Comparison of ENCODE assay signal across 19 cellular contexts in genomic region chr17:237406-237955, GRCh38. TPM values are rescaled to one million over a fixed set of nuclear protein-coding genes. Genes with fewer than 3 reads are reported as not detected.
DNase-seq lines count a peak whose midpoint lies in the region; ATAC-seq and TF ChIP-seq lines count a peak whose summit lies in the region.
"Had no signal": no experiment of that assay in that cellular context is flagged by ENCODE, and none has a peak within 500 bp of the region (broad histone marks: within the 10 kb centered on the region; RNA-seq: fewer than 3 reads in every experiment).

No MANE protein-coding gene starts in this region.

- H4K5ac ChIP-seq in mesendoderm (ENCODE audit: low read length), result no peak overlapping the region

- no peak overlapping the region for H3K4ac ChIP-seq in mesendoderm (ENCODE audit: low read depth, low read length)

- no peaks in the 10 kb centered on the region for H3K9me3 ChIP-seq in right atrium auricular region
- H3K9me3 ChIP-seq in colonic mucosa, result no peaks in the 10 kb centered on the region
- no peaks in the 10 kb centered on the region for H3K9me3 ChIP-seq in upper lobe of right lung

- DNase-seq in Right ventricle myocardium superior, result peak; percentile 7
- no peak for DNase-seq in right atrium auricular region (ENCODE audit: low spot score)
- peak; percentile 11 for DNase-seq in colonic mucosa
- DNase-seq in mesendoderm, result peak; percentile 43
- peak; percentile 32 for DNase-seq in upper lobe of right lung
- DNase-seq in activated CD4-positive, alpha-beta T cell treated with anti-CD3 and anti-CD28 coated beads for 4 hours, result no peak
- DNase-seq in activated gamma-delta T cell treated with Interleukin-2 at 50 U/mL for 16 hours, result no peak
- DNase-seq in GOT3 (lab: John Stamatoyannopoulos, UW), result no peak
- DNase-seq: activated CD8-positive, alpha-beta memory T cell treated with anti-CD3 and anti-CD28 coated beads, Interleukin-2, amount 50 U/mL, for 48 hours; cerebellar nuclear complex; NCI-H1048; NCI-H1694 treated with DMSO at 0.1 percent for 48 hours; nephron progenitor cell; substantia nigra had no signal

- H4K8ac ChIP-seq in mesendoderm (ENCODE audit: low read depth, low read length), result no peak overlapping the region

- H3K36me3 ChIP-seq in right atrium auricular region (no peaks in the 10 kb centered on the region), colonic mucosa (no peaks in the 10 kb centered on the region), mesendoderm (ENCODE audit: control insufficient read depth, insufficient read depth, low read length) (no peaks in the 10 kb centered on the region), upper lobe of right lung (no peaks in the 10 kb centered on the region)

- H3K4me1 ChIP-seq in right atrium auricular region (peaks cover 0 to 10% of the 10 kb centered on the region in 2 donors), colonic mucosa (peaks cover 3% of the 10 kb centered on the region), mesendoderm (ENCODE audit: control insufficient read depth, low read depth, low read length) (no peaks in the 10 kb centered on the region), upper lobe of right lung (no peaks in the 10 kb centered on the region)

- H2BK15ac ChIP-seq in mesendoderm (replicated peaks; ENCODE audit: low read depth), result no peak overlapping the region

- H3K27ac ChIP-seq in right atrium auricular region (no peak overlapping the region), colonic mucosa (no peak overlapping the region), mesendoderm (ENCODE audit: low read depth, low read length) (no peak overlapping the region), upper lobe of right lung (no peak overlapping the region)
- H3K27ac ChIP-seq: RWPE1 had no signal

- no peak overlapping the region for H3K9ac ChIP-seq in colonic mucosa (ENCODE audit: low read depth in 2 of 2, low read length in 2 of 2)
- H3K9ac ChIP-seq in mesendoderm (ENCODE audit: low read length), result no peak overlapping the region

- H3K4me3 ChIP-seq in right atrium auricular region (no peak overlapping the region), colonic mucosa (no peak overlapping the region), mesendoderm (ENCODE audit: low read length) (no peak overlapping the region), upper lobe of right lung (no peak overlapping the region)

- ATAC-seq in Right ventricle myocardium superior (ENCODE audit: poor library complexity) (no peak), upper lobe of right lung (no peak)
- ATAC-seq: HCT116, left colon, SK-N-SH treated with all-trans-retinoic acid at 6 μM for 48 hours had no signal

- H2BK5ac ChIP-seq in mesendoderm (ENCODE audit: low read length), result no peak overlapping the region

- H3K79me2 ChIP-seq in mesendoderm (ENCODE audit: control insufficient read depth, insufficient read depth, low read length), result no peaks in the 10 kb centered on the region

- no peaks in the 10 kb centered on the region for H3K27me3 ChIP-seq in right atrium auricular region
- H3K27me3 ChIP-seq in colonic mucosa, result no peaks in the 10 kb centered on the region
- no peaks in the 10 kb centered on the region for H3K27me3 ChIP-seq in mesendoderm (ENCODE audit: insufficient read depth, low read length, poor library complexity)
- no peaks in the 10 kb centered on the region for H3K27me3 ChIP-seq in upper lobe of right lung

- no CpG with 5 or more reads among the region's 8 CpGs for WGBS in mesendoderm (ENCODE audit: extremely low coverage, insufficient coverage, low lambda C conversion rate)

- no peak overlapping the region for H2BK120ac ChIP-seq in mesendoderm (ENCODE audit: low read depth, low read length)

- no peak for TF ChIP-seq CTCF in right atrium auricular region (IDR thresholded peaks at IDR 0.05)
- TF ChIP-seq CTCF in colonic mucosa (IDR thresholded peaks at IDR 0.05), result no peak
- no peak for TF ChIP-seq CTCF in upper lobe of right lung (IDR thresholded peaks at IDR 0.05)

- H3K56ac ChIP-seq in mesendoderm (ENCODE audit: low read length), result no peak overlapping the region

- H3K18ac ChIP-seq in mesendoderm (ENCODE audit: low read length), result no peak overlapping the region

- no peaks in the 10 kb centered on the region for H3K79me1 ChIP-seq in mesendoderm (ENCODE audit: low read length)

- no peak overlapping the region for H3K23ac ChIP-seq in mesendoderm (ENCODE audit: low read length)

- intact Hi-C loops in Right ventricle myocardium superior (cut with DNase I), result no loop called here
- intact Hi-C loops in colonic mucosa (cut with DNase I), result no loop called here
- intact Hi-C loops in upper lobe of right lung (cut with DNase I), result no loop called here

- no peak overlapping the region for H3K4me2 ChIP-seq in mesendoderm (ENCODE audit: low read length)

- H2AK5ac ChIP-seq in mesendoderm (ENCODE audit: low read length), result no peak overlapping the region

RNA-seq across cellular contexts. Expression of gene DOC2B, which starts 56.0 kb away (rescaled TPM):
- total RNA-seq in Right ventricle myocardium superior, result 3.4 TPM
- total RNA-seq in right atrium auricular region, result 1 to 10 TPM; 2.4 to 2.6 TPM
- total RNA-seq in colonic mucosa, result 1 to 10 TPM; 1.3 to 4.4 TPM
- 0.49 TPM for polyA plus RNA-seq in mesendoderm (2013, experiment 1 of 2)
- polyA plus RNA-seq in mesendoderm (2013, experiment 2 of 2), result 0.36 TPM
- total RNA-seq in upper lobe of right lung, result 13.7 TPM
- polyA plus RNA-seq: BJ had no signal

Comparison
In these comparisons a context has a peak if more than half of its experiments do, and no peak if none do; other contexts are left out.
1. DNase-seq: peak in Right ventricle myocardium superior (single experiment), colonic mucosa (single experiment), mesendoderm (single experiment) and upper lobe of right lung (single experiment); none in right atrium auricular region (single experiment), activated CD4-positive, alpha-beta T cell treated with anti-CD3 and anti-CD28 coated beads for 4 hours (0 of 2), activated gamma-delta T cell treated with Interleukin-2 at 50 U/mL for 16 hours (single experiment) and GOT3 (single experiment).